Comparison of ENCODE assay signal across 10 cellular contexts in the genomic region with DNA sequence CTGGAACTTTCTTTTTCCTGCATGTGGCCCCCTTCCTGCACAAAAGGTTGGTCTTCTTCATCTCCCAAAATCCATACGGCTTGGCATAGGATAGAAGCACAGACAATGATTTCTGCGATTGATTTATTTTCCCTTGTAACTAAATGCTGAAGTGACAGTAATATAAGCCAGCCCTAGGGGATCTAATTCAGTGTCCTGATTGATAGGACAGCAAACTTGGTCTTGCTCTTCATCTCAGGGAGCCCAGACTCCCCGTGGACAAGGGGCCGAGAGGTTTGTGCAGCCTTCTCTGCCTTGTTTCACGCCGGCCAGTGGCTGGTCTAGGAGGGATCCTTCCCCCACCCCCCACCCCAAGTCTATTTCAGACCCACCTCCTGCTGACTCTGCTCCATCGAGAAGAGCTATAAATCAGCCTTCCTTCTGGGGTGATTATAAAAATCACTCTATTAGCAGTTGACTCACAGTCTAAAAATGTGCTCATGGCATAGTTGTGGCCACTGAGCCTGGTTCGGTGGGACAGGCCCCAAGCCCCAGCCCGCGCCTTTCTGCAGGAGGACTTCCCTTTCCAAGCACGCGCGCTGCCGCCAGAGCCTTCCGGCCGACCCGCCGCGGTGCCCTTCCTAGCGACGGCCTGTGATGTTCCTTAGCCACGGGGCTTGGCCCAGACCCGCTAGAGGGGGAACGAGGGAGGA.
DNase-seq lines count a peak whose midpoint lies in the region; ATAC-seq and TF ChIP-seq lines count a peak whose summit lies in the region.
"Had no signal": no experiment of that assay in that cellular context is flagged by ENCODE, and none has a peak within 500 bp of the region (broad histone marks: within the 10 kb centered on the region; RNA-seq: fewer than 3 reads in every experiment).

No MANE protein-coding gene starts in this region.

- no TSS peak for BruUV-seq in HCT116 (replicated peaks; lab: Mats Ljungman, UMichigan)

- H3K4me3 ChIP-seq in HCT116 (replicated peaks in 1 of 2; ENCODE audit: low read depth in 1 of 2, low read length in 2 of 2): no peak overlapping the region
- H3K4me3 ChIP-seq in right atrium auricular region: no peak overlapping the region
- no peak overlapping the region for H3K4me3 ChIP-seq in smooth muscle cell

- peaks cover 4% of the 10 kb centered on the region for H3K4me1 Mint-ChIP-seq in stimulated activated naive CD8-positive, alpha-beta T cell treated with anti-CD3 and anti-CD28 coated beads, Interleukin-15, amount 100 ng/mL, for 72 hours

- TF ChIP-seq RAD21 in HCT116 (IDR thresholded peaks at IDR 0.05; ENCODE audit: low read depth): no peak; the same call in 1 of the 2 replicates

- TF ChIP-seq CTCF in HCT116 (IDR thresholded peaks at IDR 0.05 in 2 of 3, conservative IDR thresholded peaks at IDR 0.05 in 1 of 3; ENCODE audit: borderline replicate concordance in 1 of 3, insufficient read depth in 1 of 3, low read depth in 2 of 3, low read length in 2 of 3) (no peak), right atrium auricular region (IDR thresholded peaks at IDR 0.05) (no peak), smooth muscle cell (IDR thresholded peaks at IDR 0.05; ENCODE audit: borderline replicate concordance, insufficient read depth, poor library complexity, severe bottlenecking) (no peak)

- H3K4me1 ChIP-seq in HCT116 (ENCODE audit: control insufficient read depth in 1 of 2, insufficient read depth in 2 of 2, low read length in 2 of 2) (peaks cover 16 to 17% of the 10 kb centered on the region in 2 experiments), right atrium auricular region (peaks cover 0 to 39% of the 10 kb centered on the region in 2 donors), smooth muscle cell (ENCODE audit: low read depth) (peaks cover 20% of the 10 kb centered on the region)

- CTCF ChIA-PET in HCT116 (lab: Charles Lee): no interaction called here

- 2% methylated on average over 24 of the region's 24 CpGs for WGBS in smooth muscle cell (ENCODE audit: low lambda C conversion rate)

- intact Hi-C loops in HCT116 (cut with micrococcal nuclease): no loop called here

- no peak overlapping the region for H3K4me3 Mint-ChIP-seq in stimulated activated naive CD8-positive, alpha-beta T cell treated with anti-CD3 and anti-CD28 coated beads, Interleukin-15, amount 100 ng/mL, for 72 hours
- H3K4me3 Mint-ChIP-seq: activated naive CD8-positive, alpha-beta T cell had no signal

- RAD21 ChIA-PET in HCT116 (lab: Charles Lee; ENCODE audit: low non-redundant PET in 1 of 2, low total read pairs in 2 of 2, uncharacterized antibody in 2 of 2, unreplicated experiment in 2 of 2): interaction anchor here in 1 of 2 experiments (0.6 kb wide), 1 partner anchor 200 kb away, joined by 3 read pairs; no protein-coding TSS in a partner anchor

- H3K9ac ChIP-seq in HCT116 (ENCODE audit: low read length) (0 out of 2 replicates have a peak overlapping the region, but pooled peaks have one; percentile 3), smooth muscle cell (ENCODE audit: low read depth) (peak overlapping the region; percentile 83)

- H3K79me2 ChIP-seq in HCT116 (ENCODE audit: insufficient read depth, low read length): no peaks in the 10 kb centered on the region
- peaks cover 29% of the 10 kb centered on the region for H3K79me2 ChIP-seq in smooth muscle cell (ENCODE audit: low read depth)

- H3K9me3 Mint-ChIP-seq in stimulated activated naive CD8-positive, alpha-beta T cell treated with anti-CD3 and anti-CD28 coated beads, Interleukin-15, amount 100 ng/mL, for 72 hours: peaks cover 0 to 8% of the 10 kb centered on the region in 2 donors

- no peaks in the 10 kb centered on the region for H4K20me1 ChIP-seq in HCT116 (ENCODE audit: insufficient read depth)
- no peaks in the 10 kb centered on the region for H4K20me1 ChIP-seq in smooth muscle cell (ENCODE audit: low read depth)

- H3K4me2 ChIP-seq in HCT116 (ENCODE audit: low read length) (peak overlapping the region; percentile 66), smooth muscle cell (peak overlapping the region; percentile 64)

- H3K36me3 ChIP-seq in HCT116 (ENCODE audit: control insufficient read depth in 1 of 2, insufficient read depth in 2 of 2, low read length in 2 of 2): no peaks in the 10 kb centered on the region
- H3K36me3 ChIP-seq in right atrium auricular region: no peaks in the 10 kb centered on the region
- no peaks in the 10 kb centered on the region for H3K36me3 ChIP-seq in smooth muscle cell (ENCODE audit: low read depth)

- ATAC-seq in HCT116: peak; percentile 87
- ATAC-seq in stimulated activated naive CD8-positive, alpha-beta T cell treated with anti-CD3 and anti-CD28 coated beads, Interleukin-15, amount 100 ng/mL, for 72 hours: no peak
- no peak for ATAC-seq in HG03039 (IDR thresholded peaks at IDR 0.05; ENCODE audit: unreplicated experiment)

- H3K27ac Mint-ChIP-seq in stimulated activated naive CD8-positive, alpha-beta T cell treated with anti-CD3 and anti-CD28 coated beads, Interleukin-15, amount 100 ng/mL, for 72 hours: no peak overlapping the region
- H3K27ac Mint-ChIP-seq: activated naive CD8-positive, alpha-beta T cell had no signal

- H3F3A ChIP-seq in smooth muscle cell (ENCODE audit: low read depth): peaks cover 29% of the 10 kb centered on the region

- H3K27me3 ChIP-seq in HCT116 (ENCODE audit: insufficient read depth, low read length) (peaks cover 22% of the 10 kb centered on the region; the same call in 1 of the 2 replicates), right atrium auricular region (no peaks in the 10 kb centered on the region), smooth muscle cell (ENCODE audit: low read depth) (no peaks in the 10 kb centered on the region)

- DNase-seq in HCT116 (ENCODE audit: low read depth, low spot score) (no peak), SW480 (ENCODE audit: low spot score) (peak; percentile 84), right atrium auricular region (ENCODE audit: low spot score) (peak; percentile 72), smooth muscle cell (lab: John Stamatoyannopoulos, UW; ENCODE audit: unreplicated experiment) (peak; percentile 55), NCI-H2171 treated with DMSO at 0.1 percent for 48 hours (lab: John Stamatoyannopoulos, UW) (no peak), inferior parietal cortex (ENCODE audit: extremely low spot score) (no peak)
- DNase-seq in stimulated activated naive CD8-positive, alpha-beta T cell treated with anti-CD3 and anti-CD28 coated beads, Interleukin-15, amount 100 ng/mL, for 72 hours: no peak
- DNase-seq: stimulated activated CD4-positive, alpha-beta T cell treated with anti-CD3 and anti-CD28 coated beads, Interleukin-4, amount 100 ng/mL, for 4 hours had no signal

- no peaks in the 10 kb centered on the region for H3K9me2 ChIP-seq in HCT116 (ENCODE audit: insufficient read depth)

- H3K27ac ChIP-seq in HCT116 (ENCODE audit: low read depth, low read length): no peak overlapping the region
- H3K27ac ChIP-seq in right atrium auricular region: no peak overlapping the region
- peak overlapping the region; percentile 95 for H3K27ac ChIP-seq in smooth muscle cell (ENCODE audit: low read depth)

- H2AFZ ChIP-seq in HCT116 (ENCODE audit: low read depth, low read length, poor library complexity, severe bottlenecking): no peak overlapping the region
- H2AFZ ChIP-seq in smooth muscle cell (ENCODE audit: low read depth): no peak overlapping the region

- H3K9me3 ChIP-seq in HCT116 (ENCODE audit: control insufficient read depth in 1 of 2, insufficient read depth in 1 of 2, low read depth in 1 of 2, low read length in 2 of 2): no peaks in the 10 kb centered on the region
- H3K9me3 ChIP-seq in right atrium auricular region: no peaks in the 10 kb centered on the region
- H3K9me3 ChIP-seq in smooth muscle cell (replicated peaks; ENCODE audit: low read depth): no peaks in the 10 kb centered on the region

- peaks cover 43% of the 10 kb centered on the region for H3K27me3 Mint-ChIP-seq in stimulated activated naive CD8-positive, alpha-beta T cell treated with anti-CD3 and anti-CD28 coated beads, Interleukin-15, amount 100 ng/mL, for 72 hours

- TF ChIP-seq POLR2A in HCT116 (IDR thresholded peaks at IDR 0.05; ENCODE audit: borderline replicate concordance, extremely low read depth, insufficient read depth, insufficient read length): no peak

- POLR2A ChIA-PET in HCT116 (lab: Charles Lee): no interaction called here

TF ChIP-seq in HCT116, 20 proteins besides CTCF, POLR2A, EP300 and RAD21:
- TF ChIP-seq SP1 (IDR thresholded peaks at IDR 0.05; ENCODE audit: low read depth): no peak
- TF ChIP-seq TCF7L2 (IDR thresholded peaks at IDR 0.05; ENCODE audit: borderline replicate concordance, extremely low read depth, insufficient read depth, insufficient read length): peak; percentile 15
- TF ChIP-seq, protein P1, sequence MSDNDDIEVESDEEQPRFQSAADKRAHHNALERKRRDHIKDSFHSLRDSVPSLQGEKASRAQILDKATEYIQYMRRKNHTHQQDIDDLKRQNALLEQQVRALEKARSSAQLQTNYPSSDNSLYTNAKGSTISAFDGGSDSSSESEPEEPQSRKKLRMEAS (IDR thresholded peaks at IDR 0.05): no peak

Comparison
In these comparisons a context has a peak if more than half of its experiments do, and no peak if none do; other contexts are left out.
1. DNase-seq: peak in SW480 (single experiment), right atrium auricular region (single experiment) and smooth muscle cell (single experiment); none in HCT116 (single experiment), NCI-H2171 treated with DMSO at 0.1 percent for 48 hours (single experiment), stimulated activated naive CD8-positive, alpha-beta T cell treated with anti-CD3 and anti-CD28 coated beads, Interleukin-15, amount 100 ng/mL, for 72 hours (0 of 2) and inferior parietal cortex (single experiment).